In genomic region chr22:29801796-29802195, GRCh38 we compare ENCODE assay signal across 24 cellular contexts. TPM values are rescaled to one million over a fixed set of nuclear protein-coding genes. Genes with fewer than 3 reads are reported as not detected.
A peak's percentile ranks its signal among the peaks of the same experiment; 100 is the strongest.
DNase-seq lines count a peak whose midpoint lies in the region; ATAC-seq and TF ChIP-seq lines count a peak whose summit lies in the region.
"Had no signal": no experiment of that assay in that cellular context is flagged by ENCODE, and none has a peak within 500 bp of the region (broad histone marks: within the 10 kb centered on the region; RNA-seq: fewer than 3 reads in every experiment).

No MANE protein-coding gene starts in this region.

- POLR2A ChIA-PET in MCF 10A (lab: Yijun Ruan, JAX): no interaction called here

- intact Hi-C loops in breast epithelium (cut with DNase I; ENCODE audit: low total_unique reads): no loop called here
- intact Hi-C loops in MCF 10A (cut with micrococcal nuclease): no loop called here
- intact Hi-C loops in testis (cut with DNase I; ENCODE audit: low total_unique reads): no loop called here

- CTCF ChIA-PET in MCF 10A (lab: Yijun Ruan, JAX): no interaction called here

- ATAC-seq in HG03469 (IDR thresholded peaks at IDR 0.05; ENCODE audit: unreplicated experiment): no peak
- ATAC-seq: natural killer cell, PC-3, T-helper 17 cell had no signal

- H3K4me1 ChIP-seq in breast epithelium: peaks cover 8 to 14% of the 10 kb centered on the region in 2 donors
- peaks cover 72% of the 10 kb centered on the region for H3K4me1 ChIP-seq in mucosa of stomach (ENCODE audit: control insufficient read depth, insufficient read depth, low read length)
- H3K4me1 ChIP-seq in testis: peaks cover 47% of the 10 kb centered on the region

- peaks cover 5% of the 10 kb centered on the region for H3K4me1 Mint-ChIP-seq in MCF 10A (ENCODE audit: insufficient read depth, unreplicated experiment)

- DNase-seq in breast epithelium (ENCODE audit: low spot score in 2 of 2) (no peak), MCF 10A (ENCODE audit: unreplicated experiment) (no peak), WERI-Rb-1 (peak; percentile 19), testis (no peak), T-helper 2 cell (no peak)
- DNase-seq in effector CD4-positive, alpha-beta T cell: no peak
- DNase-seq: activated CD4-positive, alpha-beta T cell treated with anti-CD3 and anti-CD28 coated beads, Interleukin-2, amount 50 U/mL, for 4 hours; activated naive CD4-positive, alpha-beta T cell; amniotic stem cell; central memory CD4-positive, alpha-beta T cell; mesenchymal stem cell; natural killer cell; NCI-H1092; NCI-H2081 treated with DMSO at 0.1 percent for 48 hours; NCI-H748 treated with DMSO at 0.1 percent for 48 hours; PC-3; SJCRH30; stimulated activated CD4-positive, alpha-beta T cell treated with anti-CD3 and anti-CD28 coated beads, Interleukin-2, amount 100 ng/mL, for 24 hours; T-helper 17 cell; uterus had no signal

- H3K27ac ChIP-seq in breast epithelium: peak overlapping the region; percentile 8 to 86
- no peak overlapping the region for H3K27ac ChIP-seq in WERI-Rb-1
- H3K27ac ChIP-seq in testis: peak overlapping the region; percentile 43 to 70
- H3K27ac ChIP-seq: parathyroid adenoma, SJCRH30, uterus had no signal

- WGBS in testis, 2 donors: 65 to 78% methylated on average over 8 of the region's 8 CpGs

- H3K9me3 ChIP-seq in breast epithelium (no peaks in the 10 kb centered on the region), WERI-Rb-1 (ENCODE audit: severe bottlenecking) (no peaks in the 10 kb centered on the region), mucosa of stomach (ENCODE audit: control insufficient read depth, low read length) (no peaks in the 10 kb centered on the region), testis (no peaks in the 10 kb centered on the region)
- H3K9me3 ChIP-seq: SJCRH30, uterus had no signal

- H3K27ac Mint-ChIP-seq in MCF 10A (ENCODE audit: low read depth, unreplicated experiment): no peak overlapping the region
- H3K27ac Mint-ChIP-seq: B cell, natural killer cell, T-helper 17 cell had no signal

- TF ChIP-seq POLR2A in breast epithelium (IDR thresholded peaks at IDR 0.05) (no peak), testis (IDR thresholded peaks at IDR 0.05) (no peak)

- no peak overlapping the region for H3K4me3 ChIP-seq in breast epithelium
- no peak overlapping the region for H3K4me3 ChIP-seq in WERI-Rb-1 (ENCODE audit: low read depth, low read length)
- no peak overlapping the region for H3K4me3 ChIP-seq in mucosa of stomach (ENCODE audit: low read length)
- H3K4me3 ChIP-seq in testis: no peak overlapping the region
- H3K4me3 ChIP-seq: SJCRH30, uterus had no signal

- peaks cover 57% of the 10 kb centered on the region for H3K36me3 Mint-ChIP-seq in MCF 10A (ENCODE audit: insufficient read depth, unreplicated experiment)

- H3K4me3 Mint-ChIP-seq in MCF 10A (ENCODE audit: unreplicated experiment): no peak overlapping the region
- H3K4me3 Mint-ChIP-seq: B cell, natural killer cell, T-helper 17 cell had no signal

- H3K9ac ChIP-seq in mucosa of stomach (ENCODE audit: low read length): peak overlapping the region; percentile 41
- H3K9ac ChIP-seq: parathyroid adenoma had no signal

- no peak for TF ChIP-seq CTCF in breast epithelium (IDR thresholded peaks at IDR 0.05)
- TF ChIP-seq CTCF in MCF 10A (IDR thresholded peaks at IDR 0.05; ENCODE audit: unreplicated experiment): no peak
- no peak for TF ChIP-seq CTCF in WERI-Rb-1 (IDR thresholded peaks at IDR 0.05; ENCODE audit: low read depth, low read length)
- TF ChIP-seq CTCF in testis (IDR thresholded peaks at IDR 0.05): no peak

- no peaks in the 10 kb centered on the region for H3K27me3 Mint-ChIP-seq in MCF 10A (ENCODE audit: insufficient read depth, unreplicated experiment)
- H3K27me3 Mint-ChIP-seq: B cell, T-helper 17 cell had no signal

- H3K9me3 Mint-ChIP-seq in MCF 10A (ENCODE audit: unreplicated experiment): no peaks in the 10 kb centered on the region
- H3K9me3 Mint-ChIP-seq: natural killer cell had no signal

- H3K27me3 ChIP-seq in breast epithelium: no peaks in the 10 kb centered on the region
- no peaks in the 10 kb centered on the region for H3K27me3 ChIP-seq in WERI-Rb-1 (ENCODE audit: insufficient read depth, low read depth, severe bottlenecking)
- H3K27me3 ChIP-seq in mucosa of stomach (ENCODE audit: control insufficient read depth, insufficient read depth, low read length): no peaks in the 10 kb centered on the region
- no peaks in the 10 kb centered on the region for H3K27me3 ChIP-seq in testis
- H3K27me3 ChIP-seq: SJCRH30, uterus had no signal

- no TSS peak for BruUV-seq in MCF 10A (replicated peaks; lab: Mats Ljungman, UMichigan)

- H3K36me3 ChIP-seq in breast epithelium (no peaks in the 10 kb centered on the region), WERI-Rb-1 (peaks cover 76% of the 10 kb centered on the region), mucosa of stomach (ENCODE audit: control insufficient read depth, insufficient read depth, low read length) (peaks cover 35% of the 10 kb centered on the region), testis (ENCODE audit: low read depth, missing control alignments) (no peaks in the 10 kb centered on the region)
- H3K36me3 ChIP-seq: uterus had no signal

RNA-seq across cellular contexts. Expression of gene UQCR10, which starts 34.6 kb away (rescaled TPM):
- total RNA-seq in breast epithelium: 10 to 100 TPM; 61.2 to 74.1 (median 68.3) TPM
- 94.7 and 114 TPM in 2 replicates for total RNA-seq in MCF 10A (2022)
- 100 to 1,000 TPM in 1 of 2 donors, 10 to 100 TPM in 1; 91.3 to 122 TPM for total RNA-seq in testis
- 211 TPM for polyA plus RNA-seq in testis (ENCODE audit: insufficient read depth, low read depth, low replicate concordance)

RNA-seq across cellular contexts. Expression of gene ZMAT5, which starts 35.0 kb away (rescaled TPM):
- total RNA-seq in breast epithelium: 10 to 100 TPM; 22.5 to 26.2 (median 23.0) TPM
- 19.0 and 25.6 TPM in 2 replicates for total RNA-seq in MCF 10A (2022)
- 10 to 100 TPM; 16.7 to 23.4 TPM for total RNA-seq in testis
- 19.6 TPM for polyA plus RNA-seq in testis (ENCODE audit: insufficient read depth, low read depth, low replicate concordance)

RNA-seq across cellular contexts. Expression of gene ASCC2, which starts 36.3 kb away (rescaled TPM):
- total RNA-seq in breast epithelium: 10 to 100 TPM; 37.0 to 60.3 (median 45.8) TPM
- total RNA-seq in MCF 10A (2022): 63.2 and 70.7 TPM in 2 replicates
- 10 to 100 TPM; 91.5 to 93.8 TPM for total RNA-seq in testis
- 108 TPM for polyA plus RNA-seq in testis (ENCODE audit: insufficient read depth, low read depth, low replicate concordance)
